15 cellular contexts compared by ENCODE assay signal in genomic region chr16:33516686-33517085, GRCh38. TPM values are rescaled to one million over a fixed set of nuclear protein-coding genes. Genes with fewer than 3 reads are reported as not detected.
DNase-seq lines count a peak whose midpoint lies in the region; ATAC-seq, FAIRE-seq and TF ChIP-seq lines count a peak whose summit lies in the region.
"Not testable (repeated sequence)": the region's sequence is repeated elsewhere in the genome, so short reads cannot be mapped to it uniquely, and the experiment has no call there.
"Had no signal": no experiment of that assay in that cellular context is flagged by ENCODE, and none has a peak within 500 bp of the region (broad histone marks: within the 10 kb centered on the region; RNA-seq: fewer than 3 reads in every experiment).

No MANE protein-coding gene starts in this region.

- not testable (repeated sequence) for TF ChIP-seq CTCF in chondrocyte (IDR thresholded peaks at IDR 0.05); kidney (IDR thresholded peaks at IDR 0.05; ENCODE audit: borderline replicate concordance, extremely low read depth, insufficient read depth); osteocyte (IDR thresholded peaks at IDR 0.05); testis (IDR thresholded peaks at IDR 0.05)

- WGBS in testis, 2 donors, result 57% methylated on average over 38 of the region's 54 CpGs; no CpG with 5 or more reads in 1 of the 2 donors

- DNase-seq in HT1080 (ENCODE audit: low read depth) (peak; percentile 28), chondrocyte (ENCODE audit: low spot score) (peak; percentile 22), Right ventricle myocardium inferior (ENCODE audit: missing footprints) (peak; percentile 31), kidney (peak; percentile 29), osteocyte (ENCODE audit: extremely low spot score, unreplicated experiment) (peak; percentile 78), testis (peak; percentile 33)

- H3K9me3 ChIP-seq in kidney (ENCODE audit: control insufficient read depth in 1 of 2, low read length in 2 of 2); testis: not testable (repeated sequence)

- H3K27ac Mint-ChIP-seq in chondrocyte (ENCODE audit: unreplicated experiment); osteocyte (ENCODE audit: unreplicated experiment): not testable (repeated sequence)

- H3K4me1 ChIP-seq in kidney (ENCODE audit: control insufficient read depth in 1 of 2, insufficient read depth in 1 of 2, low read depth in 1 of 2, low read length in 2 of 2); testis: not testable (repeated sequence)

- H3K36me3 Mint-ChIP-seq in chondrocyte (ENCODE audit: low read depth); osteocyte (ENCODE audit: unreplicated experiment): not testable (repeated sequence)

- not testable (repeated sequence) for FAIRE-seq in kidney (lab: Jason Lieb, UNC)

- H3K4me3 ChIP-seq in kidney (ENCODE audit: low read length in 2 of 2), result not testable (repeated sequence)
- H3K4me3 ChIP-seq in testis, result peak overlapping the region; percentile 20 to 37

- H3K4me3 Mint-ChIP-seq in chondrocyte (ENCODE audit: unreplicated experiment); osteocyte (ENCODE audit: unreplicated experiment): not testable (repeated sequence)

- intact Hi-C loops in Right ventricle myocardium inferior (cut with DNase I); kidney (cut with DNase I); testis (cut with DNase I; ENCODE audit: low total_unique reads): not testable (repeated sequence)

- not testable (repeated sequence) for H3K27ac ChIP-seq in kidney (ENCODE audit: low read depth in 2 of 2, low read length in 2 of 2); testis

- H3K4me1 Mint-ChIP-seq in chondrocyte (ENCODE audit: low read depth); osteocyte (ENCODE audit: unreplicated experiment): not testable (repeated sequence)

- H3K27me3 Mint-ChIP-seq in chondrocyte (ENCODE audit: low read depth); osteocyte (ENCODE audit: unreplicated experiment): not testable (repeated sequence)

- H3K9me3 Mint-ChIP-seq in chondrocyte (ENCODE audit: low read depth); osteocyte (ENCODE audit: unreplicated experiment): not testable (repeated sequence)

- TF ChIP-seq POLR2A in testis (IDR thresholded peaks at IDR 0.05), result not testable (repeated sequence)

- not testable (repeated sequence) for H3K9ac ChIP-seq in kidney (ENCODE audit: low read length in 2 of 2)

- not testable (repeated sequence) for H3K36me3 ChIP-seq in kidney (ENCODE audit: control insufficient read depth in 1 of 2, insufficient read depth in 2 of 2, low read length in 2 of 2); testis (ENCODE audit: low read depth, missing control alignments)

- not testable (repeated sequence) for H3K27me3 ChIP-seq in testis

- ATAC-seq in Right ventricle myocardium inferior, result not testable (repeated sequence)

RNA-seq across cellular contexts. Expression of gene TP53TG3F, which starts 57.3 kb away (rescaled TPM):
- total RNA-seq in HT1080 (2014; rRNA removed; shearing (Covaris generic)), result 0.10 TPM in 1 of 2 replicates, not detected in the other
- polyA plus RNA-seq in HT1080 (2015; cell fraction: cytosol; rRNA removed), result 0.23 and 0.60 TPM in 2 replicates
- 4.4 and 5.8 TPM in 2 replicates for polyA plus RNA-seq in HT1080 (2015; cell fraction: nucleus; rRNA removed)
- total RNA-seq in chondrocyte (not detected in 3 replicates), Right ventricle myocardium inferior (not detected), kidney (not detected), osteocyte (not detected in 2 replicates), testis (1 to 10 TPM; 2.0 to 3.7 TPM)
- polyA plus RNA-seq in kidney (ENCODE audit: insufficient read depth, low read depth, low replicate concordance) (not detected), testis (ENCODE audit: insufficient read depth, low read depth, low replicate concordance) (0.96 TPM)
- total RNA-seq: A172; A673; Calu3; CD4-positive, alpha-beta memory T cell; GM12878; GM23248; H1; H7 had no signal
- polyA plus RNA-seq: BJ; CD4-positive, alpha-beta memory T cell; GM12878; GM23248; H1 had no signal

Comparison
In these comparisons a context has a peak if more than half of its experiments do, and no peak if none do; other contexts are left out.
1. DNase-seq: peak in every context shown above with its lines; median percentile 78 in osteocyte; 33 in testis; 31 in Right ventricle myocardium inferior; 29 in kidney; 28 in HT1080; 22 in chondrocyte.